ENCODE assay signal across 8 cellular contexts in genomic region chrX:46837543-46838481, GRCh38. TPM values are rescaled to one million over a fixed set of nuclear protein-coding genes. Genes with fewer than 3 reads are reported as not detected.
DNase-seq lines count a peak whose midpoint lies in the region; ATAC-seq and TF ChIP-seq lines count a peak whose summit lies in the region.

No MANE protein-coding gene starts in this region.

- H3K36me3 ChIP-seq in GM06990 (ENCODE audit: control insufficient read depth, insufficient read depth, low read length) = no peaks in the 10 kb centered on the region
- H3K36me3 ChIP-seq in WERI-Rb-1 = no peaks in the 10 kb centered on the region

- H3K4me3 ChIP-seq in GM06990 (replicated peaks; ENCODE audit: low read depth, low read length) (peak overlapping the region; percentile 75), WERI-Rb-1 (ENCODE audit: low read depth, low read length) (peak overlapping the region; percentile 88), retinal pigment epithelial cell (ENCODE audit: low read length) (peak overlapping the region; percentile 58)

- H3K27ac ChIP-seq in WERI-Rb-1 (peak overlapping the region; percentile 69), foreskin keratinocyte (peak overlapping the region; percentile 76)

- no peak for DNase-seq in GM06990 (ENCODE audit: extremely low read depth, insufficient read length)
- DNase-seq in WERI-Rb-1 = peak; percentile 12
- no peak for DNase-seq in foreskin keratinocyte
- no peak for DNase-seq in retinal pigment epithelial cell (ENCODE audit: low read depth)
- no peak for DNase-seq in cerebellar nuclear complex (lab: John Stamatoyannopoulos, UW)
- DNase-seq in NCI-H446 treated with DMSO at 0.1 percent for 48 hours (lab: John Stamatoyannopoulos, UW) = no peak
- no peak for DNase-seq in islet precursor cell

- peaks cover 20% of the 10 kb centered on the region for H3K4me1 ChIP-seq in foreskin keratinocyte

- H3K27me3 ChIP-seq in GM06990 (replicated peaks; ENCODE audit: control insufficient read depth, insufficient read depth, low read length) (no peaks in the 10 kb centered on the region), WERI-Rb-1 (ENCODE audit: insufficient read depth, low read depth, severe bottlenecking) (no peaks in the 10 kb centered on the region), foreskin keratinocyte (no peaks in the 10 kb centered on the region)

- no peaks in the 10 kb centered on the region for H3K9me3 ChIP-seq in WERI-Rb-1 (ENCODE audit: severe bottlenecking)

- TF ChIP-seq RAD21 in Ishikawa (IDR thresholded peaks at IDR 0.05; ENCODE audit: low read depth) = no peak

- TF ChIP-seq CTCF in GM06990 (IDR thresholded peaks at IDR 0.05; ENCODE audit: insufficient read depth, low read length, poor library complexity, severe bottlenecking) (no peak), WERI-Rb-1 (IDR thresholded peaks at IDR 0.05; ENCODE audit: low read depth, low read length) (no peak), foreskin keratinocyte (conservative IDR thresholded peaks at IDR 0.05) (no peak), retinal pigment epithelial cell (conservative IDR thresholded peaks at IDR 0.05; ENCODE audit: low read depth, low read length) (no peak)

- no peak for TF ChIP-seq EP300 in Ishikawa (IDR thresholded peaks at IDR 0.05; ENCODE audit: borderline replicate concordance)

- peak; percentile 26 for ATAC-seq in foreskin keratinocyte

TF ChIP-seq in Ishikawa, 13 proteins besides CTCF, POLR2A, EP300 and RAD21:
- no peak for TF ChIP-seq MAX (IDR thresholded peaks at IDR 0.05)
- TF ChIP-seq USF1 (IDR thresholded peaks at IDR 0.05) = peak; percentile 60
- no peak for TF ChIP-seq EGR1 (IDR thresholded peaks at IDR 0.05)

RNA-seq across cellular contexts. Expression of gene RP2, which starts 1.0 kb away (rescaled TPM):
- total RNA-seq in foreskin keratinocyte = 13.2 and 14.1 TPM in 2 replicates
- polyA plus RNA-seq in foreskin keratinocyte = 3.2 and 4.1 TPM in 2 replicates
